ENCODE assay signal across 18 cellular contexts in the genomic region with DNA sequence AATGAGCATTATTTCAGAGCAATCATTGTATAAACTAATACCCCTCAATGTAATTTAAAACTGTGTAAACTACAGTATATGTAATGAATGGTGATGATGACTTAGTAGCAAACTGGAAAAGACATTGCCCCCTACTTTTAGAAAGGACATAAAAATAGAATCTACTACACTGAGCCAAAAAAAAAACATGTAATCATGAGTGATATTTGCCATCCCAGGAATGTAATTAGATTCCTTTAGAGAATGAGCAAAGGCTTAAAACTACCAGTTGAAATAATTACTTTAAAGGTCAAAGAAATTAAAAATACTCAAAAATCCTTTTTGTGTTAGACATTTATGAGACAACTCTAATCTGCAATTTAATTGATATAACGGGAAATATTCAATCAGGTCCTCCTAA.
A peak's percentile ranks its signal among the peaks of the same experiment; 100 is the strongest.
DNase-seq lines count a peak whose midpoint lies in the region; ATAC-seq and TF ChIP-seq lines count a peak whose summit lies in the region.
"Had no signal": no experiment of that assay in that cellular context is flagged by ENCODE, and none has a peak within 500 bp of the region (broad histone marks: within the 10 kb centered on the region; RNA-seq: fewer than 3 reads in every experiment).

No MANE protein-coding gene starts in this region.

- no peak for DNase-seq in Right ventricle myocardium superior
- no peak for DNase-seq in left cardiac atrium
- no peak for DNase-seq in mesothelial cell of epicardium (ENCODE audit: low spot score in 2 of 2, unreplicated experiment in 2 of 2)
- DNase-seq in smooth muscle cell (lab: John Stamatoyannopoulos, UW; ENCODE audit: unreplicated experiment): no peak
- no peak for DNase-seq in T-helper 9 cell
- no peak for DNase-seq in G401 (ENCODE audit: low spot score)
- DNase-seq: 8988T; CD8-positive, alpha-beta memory T cell; EL; KBM-7; NCI-H1436 treated with DMSO at 0.1 percent for 48 hours; NCI-H2081 treated with DMSO at 0.1 percent for 48 hours; NCI-H524; PC-9 had no signal

- no peaks in the 10 kb centered on the region for H3K9me3 ChIP-seq in smooth muscle cell (replicated peaks; ENCODE audit: low read depth)
- H3K9me3 ChIP-seq: BLaER1 had no signal

- intact Hi-C loops in Right ventricle myocardium superior (cut with DNase I): no loop called here
- intact Hi-C loops in left cardiac atrium (cut with DNase I): no loop called here

- no peaks in the 10 kb centered on the region for H4K20me1 ChIP-seq in smooth muscle cell (ENCODE audit: low read depth)
- H4K20me1 ChIP-seq: BLaER1 had no signal

- H3K79me2 ChIP-seq in smooth muscle cell (ENCODE audit: low read depth): no peaks in the 10 kb centered on the region

- H3K27me3 Mint-ChIP-seq in brain (no peaks in the 10 kb centered on the region), mesothelial cell of epicardium (ENCODE audit: low read depth) (no peaks in the 10 kb centered on the region)
- H3K27me3 Mint-ChIP-seq: CD8-positive, alpha-beta memory T cell had no signal

- H3K36me3 Mint-ChIP-seq in brain (no peaks in the 10 kb centered on the region), mesothelial cell of epicardium (no peaks in the 10 kb centered on the region)
- H3K36me3 Mint-ChIP-seq: CD8-positive, alpha-beta memory T cell had no signal

- TF ChIP-seq CTCF in brain (conservative IDR thresholded peaks at IDR 0.05): no peak
- TF ChIP-seq CTCF in mesothelial cell of epicardium (IDR thresholded peaks at IDR 0.05; ENCODE audit: unreplicated experiment): no peak
- no peak for TF ChIP-seq CTCF in smooth muscle cell (IDR thresholded peaks at IDR 0.05; ENCODE audit: borderline replicate concordance, insufficient read depth, poor library complexity, severe bottlenecking)

- H3K4me3 Mint-ChIP-seq in brain (no peak overlapping the region), mesothelial cell of epicardium (no peak overlapping the region)
- H3K4me3 Mint-ChIP-seq: CD8-positive, alpha-beta memory T cell had no signal

- no peaks in the 10 kb centered on the region for H3K4me1 ChIP-seq in smooth muscle cell (ENCODE audit: low read depth)
- H3K4me1 ChIP-seq: BLaER1 had no signal

- no peaks in the 10 kb centered on the region for H3F3A ChIP-seq in smooth muscle cell (ENCODE audit: low read depth)

- H3K4me1 Mint-ChIP-seq in brain (peaks cover 8% of the 10 kb centered on the region), mesothelial cell of epicardium (peaks cover 8% of the 10 kb centered on the region)
- H3K4me1 Mint-ChIP-seq: CD8-positive, alpha-beta memory T cell had no signal

- no peak overlapping the region for H3K9ac ChIP-seq in smooth muscle cell (ENCODE audit: low read depth)
- H3K9ac ChIP-seq: BLaER1 had no signal

- no peaks in the 10 kb centered on the region for H3K27me3 ChIP-seq in smooth muscle cell (ENCODE audit: low read depth)
- H3K27me3 ChIP-seq: BLaER1 had no signal

- H3K27ac Mint-ChIP-seq in brain: peak overlapping the region in 3 of 5 experiments; percentile 10 to 68 (median 58)
- peak overlapping the region; percentile 21 for H3K27ac Mint-ChIP-seq in mesothelial cell of epicardium
- H3K27ac Mint-ChIP-seq: CD8-positive, alpha-beta memory T cell had no signal

- WGBS in smooth muscle cell (ENCODE audit: low lambda C conversion rate): 94% methylated on average over 1 of the region's 1 CpG

- H3K36me3 ChIP-seq in smooth muscle cell (ENCODE audit: low read depth): no peaks in the 10 kb centered on the region
- H3K36me3 ChIP-seq: BLaER1 had no signal

- ATAC-seq in Right ventricle myocardium superior (ENCODE audit: poor library complexity): peak; percentile 18
- no peak for ATAC-seq in left cardiac atrium
- no peak for ATAC-seq in GM19023 (IDR thresholded peaks at IDR 0.05; ENCODE audit: unreplicated experiment)

- no peak overlapping the region for H3K4me2 ChIP-seq in smooth muscle cell
- H3K4me2 ChIP-seq: BLaER1, PC-9 had no signal

- no peak overlapping the region for H3K4me3 ChIP-seq in smooth muscle cell
- H3K4me3 ChIP-seq: BLaER1, PC-9 had no signal

- H3K9me3 Mint-ChIP-seq in brain (peaks cover 0 to 15% (median 2%) of the 10 kb centered on the region in 5 experiments), mesothelial cell of epicardium (no peaks in the 10 kb centered on the region)

- H2AFZ ChIP-seq in smooth muscle cell (ENCODE audit: low read depth): peak overlapping the region; percentile 79
- H2AFZ ChIP-seq: PC-9 had no signal

- H3K27ac ChIP-seq in smooth muscle cell (ENCODE audit: low read depth): no peak overlapping the region
- H3K27ac ChIP-seq: BLaER1, HL-60, PC-9 had no signal

- in situ Hi-C loops in G401 (cut with HindIII; ENCODE audit: low sequenced_read_pairs): no loop called here
